18 cellular contexts compared by ENCODE assay signal in the genomic region with DNA sequence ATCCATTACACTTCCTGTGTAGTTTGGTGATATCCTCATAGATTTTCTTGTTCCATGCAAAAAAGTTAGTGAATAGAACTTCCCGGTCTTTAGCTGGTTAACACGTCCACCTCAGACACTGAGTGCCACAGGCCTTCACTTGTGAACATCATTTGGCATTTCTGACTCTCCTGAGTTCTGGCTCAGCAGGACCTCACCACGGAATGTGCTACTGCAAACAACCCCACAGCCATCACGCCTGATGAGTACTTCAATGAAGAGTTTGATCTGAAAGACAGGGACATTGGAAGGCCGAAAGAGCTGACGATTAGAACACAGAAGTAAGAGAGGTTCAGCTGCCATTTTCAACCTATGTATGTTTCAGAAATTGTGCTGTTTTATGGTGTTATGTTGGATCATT.
"Had no signal": no experiment of that assay in that cellular context is flagged by ENCODE, and none has a peak within 500 bp of the region (broad histone marks: within the 10 kb centered on the region; RNA-seq: fewer than 3 reads in every experiment).

No MANE protein-coding gene starts in this region.

- H3K9me3 Mint-ChIP-seq: effector memory CD8-positive, alpha-beta T cell; mesothelial cell of epicardium; natural killer cell treated with Interleukin-12 subunit alpha and Interleukin-12 subunit beta and Interleukin-15 and Interleukin-18, amount 100 ng/mL, for 72 hours; stimulated activated effector memory CD8-positive, alpha-beta T cell treated with anti-CD3 and anti-CD28 coated beads, Interleukin-12 subunit alpha, Interleukin-12 subunit beta, amount 100 ng/mL, for 72 hours; WTC11 had no signal

- H3K27ac ChIP-seq: cardiac muscle cell, lower lobe of right lung, parathyroid adenoma had no signal

- ATAC-seq: activated CD8-positive, alpha-beta T cell treated with anti-CD3 and anti-CD28 coated beads, Interleukin-2, amount 10 ng/mL, durations not matched to agents 7 days and 5 days; effector memory CD8-positive, alpha-beta T cell; lower lobe of right lung; natural killer cell treated with Interleukin-12 subunit alpha and Interleukin-12 subunit beta and Interleukin-15 and Interleukin-18, amount 100 ng/mL, for 72 hours; sciatic nerve; stimulated activated effector memory CD8-positive, alpha-beta T cell treated with anti-CD3 and anti-CD28 coated beads, Interleukin-12 subunit alpha, Interleukin-12 subunit beta, amount 100 ng/mL, for 72 hours; WTC11 had no signal

- DNase-seq: activated CD4-positive, alpha-beta T cell treated with anti-CD3 and anti-CD28 coated beads for 4 hours; activated CD8-positive, alpha-beta T cell treated with anti-CD3 and anti-CD28 coated beads, Interleukin-2, amount 10 ng/mL, durations not matched to agents 7 days and 5 days; activated naive CD4-positive, alpha-beta T cell treated with Interleukin-2 at 50 U/mL for 16 hours; effector memory CD8-positive, alpha-beta T cell; hippocampal formation; lower lobe of right lung; stimulated activated CD4-positive, alpha-beta T cell treated with anti-CD3 and anti-CD28 coated beads, Interleukin-4, amount 100 ng/mL, for 24 hours; SW 1271; thyroid gland had no signal

- FAIRE-seq: islet of Langerhans, TTC549 had no signal

- H3K9me3 ChIP-seq: lower lobe of right lung, thyroid gland had no signal

- H3K4me3 Mint-ChIP-seq: activated CD8-positive, alpha-beta T cell treated with anti-CD3 and anti-CD28 coated beads, Interleukin-2, amount 10 ng/mL, durations not matched to agents 7 days and 5 days; effector memory CD8-positive, alpha-beta T cell; mesothelial cell of epicardium; natural killer cell treated with Interleukin-12 subunit alpha and Interleukin-12 subunit beta and Interleukin-15 and Interleukin-18, amount 100 ng/mL, for 72 hours; stimulated activated effector memory CD8-positive, alpha-beta T cell treated with anti-CD3 and anti-CD28 coated beads, Interleukin-12 subunit alpha, Interleukin-12 subunit beta, amount 100 ng/mL, for 72 hours; WTC11 had no signal

- H3K9ac ChIP-seq: parathyroid adenoma had no signal

- H3K4me3 ChIP-seq: cardiac muscle cell, lower lobe of right lung, thyroid gland had no signal

- H3K27me3 ChIP-seq: cardiac muscle cell, thyroid gland had no signal

- H3K27ac Mint-ChIP-seq: activated CD8-positive, alpha-beta T cell treated with anti-CD3 and anti-CD28 coated beads, Interleukin-2, amount 10 ng/mL, durations not matched to agents 7 days and 5 days; effector memory CD8-positive, alpha-beta T cell; mesothelial cell of epicardium; stimulated activated effector memory CD8-positive, alpha-beta T cell treated with anti-CD3 and anti-CD28 coated beads, Interleukin-12 subunit alpha, Interleukin-12 subunit beta, amount 100 ng/mL, for 72 hours; WTC11 had no signal

- H3K4me1 ChIP-seq: parathyroid adenoma had no signal

- H2AFZ ChIP-seq: parathyroid adenoma had no signal

- H3K27me3 Mint-ChIP-seq: effector memory CD8-positive, alpha-beta T cell; natural killer cell treated with Interleukin-12 subunit alpha and Interleukin-12 subunit beta and Interleukin-15 and Interleukin-18, amount 100 ng/mL, for 72 hours had no signal
